25 cellular contexts compared by ENCODE assay signal in genomic region chr6:53898026-53898795, GRCh38.
A peak's percentile ranks its signal among the peaks of the same experiment; 100 is the strongest.
DNase-seq lines count a peak whose midpoint lies in the region; ATAC-seq, FAIRE-seq and TF ChIP-seq lines count a peak whose summit lies in the region.
"Had no signal": no experiment of that assay in that cellular context is flagged by ENCODE, and none has a peak within 500 bp of the region (broad histone marks: within the 10 kb centered on the region; RNA-seq: fewer than 3 reads in every experiment).

No MANE protein-coding gene starts in this region.

- no peak overlapping the region for H2BK20ac ChIP-seq in IMR-90 (ENCODE audit: low read depth, low read length)

- H3K18ac ChIP-seq in IMR-90 (ENCODE audit: low read depth, low read length) = no peak overlapping the region

- H2AK9ac ChIP-seq in IMR-90 (replicated peaks; ENCODE audit: low read depth, low read length, poor library complexity) = no peak overlapping the region

- no peak overlapping the region for H3K4ac ChIP-seq in IMR-90 (ENCODE audit: low read depth, low read length)

- H3K27me3 ChIP-seq in IMR-90 (ENCODE audit: control insufficient read depth, insufficient read depth, low read length) = no peaks in the 10 kb centered on the region
- H3K27me3 ChIP-seq: BLaER1 treated with 17β-estradiol and CSF1 and Interleukin-3, amounts not matched to agents 10 nM and 100 nM; breast epithelium; colonic mucosa; esophagus muscularis mucosa; neutrophil; uterus had no signal

- H2AFZ ChIP-seq in IMR-90 (replicated peaks; ENCODE audit: low read length, poor library complexity) = no peak overlapping the region

- ATAC-seq in IMR-90 (ENCODE audit: low read depth) = peak; percentile 42; the same call in 1 of the 2 replicates
- no peak for ATAC-seq in HG03342 (IDR thresholded peaks at IDR 0.05; ENCODE audit: unreplicated experiment)
- ATAC-seq: left cardiac atrium had no signal

- in situ Hi-C loops in IMR-90 (cut with MboI; ENCODE audit: low sequenced_read_pairs) = no loop called here

- no peak overlapping the region for H2BK15ac ChIP-seq in IMR-90 (ENCODE audit: low read depth, low read length)

- no peaks in the 10 kb centered on the region for H3K9me3 ChIP-seq in IMR-90 (ENCODE audit: control insufficient read depth, insufficient read depth, low read length)
- H3K9me3 ChIP-seq: breast epithelium, colonic mucosa, esophagus muscularis mucosa, neutrophil, uterus had no signal

- no peak overlapping the region for H3K27ac ChIP-seq in IMR-90 (ENCODE audit: insufficient read depth, low read length)
- H3K27ac ChIP-seq: BLaER1 treated with 17β-estradiol and CSF1 and Interleukin-3, amounts not matched to agents 10 nM and 100 nM; breast epithelium; colonic mucosa; esophagus muscularis mucosa; neutrophil had no signal

- H4K20me1 ChIP-seq in IMR-90 (ENCODE audit: insufficient read depth, low read length) = no peaks in the 10 kb centered on the region
- H4K20me1 ChIP-seq: BLaER1 treated with 17β-estradiol and CSF1 and Interleukin-3, amounts not matched to agents 10 nM and 100 nM had no signal

- CTCF ChIA-PET in IMR-90 (lab: Yijun Ruan, JAX) = no interaction called here

- POLR2A ChIA-PET in IMR-90 (lab: Charles Lee; ENCODE audit: unreplicated experiment) = no interaction called here

- H2AK5ac ChIP-seq in IMR-90 (ENCODE audit: low read depth, low read length) = no peak overlapping the region

- peaks cover 7% of the 10 kb centered on the region for H3K4me1 ChIP-seq in IMR-90 (ENCODE audit: control insufficient read depth, insufficient read depth, low read length)
- H3K4me1 ChIP-seq: breast epithelium, colonic mucosa, uterus had no signal

- no peak overlapping the region for H3K56ac ChIP-seq in IMR-90 (ENCODE audit: extremely low read depth, insufficient read depth, low read length)

- TF ChIP-seq CTCF in IMR-90 (conservative IDR thresholded peaks at IDR 0.05; ENCODE audit: low read depth, low read length) = no peak

- no peak for TF ChIP-seq POLR2A in IMR-90 (IDR thresholded peaks at IDR 0.05; ENCODE audit: low read depth, low read length)
- no peak for TF ChIP-seq POLR2A in GM12891 (IDR thresholded peaks at IDR 0.05; ENCODE audit: low read depth, low read length)

- H3K14ac ChIP-seq in IMR-90 (replicated peaks; ENCODE audit: low read depth, low read length) = no peak overlapping the region

- H2BK120ac ChIP-seq in IMR-90 (ENCODE audit: low read depth, low read length) = no peak overlapping the region

- no peak overlapping the region for H3K9ac ChIP-seq in IMR-90 (ENCODE audit: low read depth, low read length)
- H3K9ac ChIP-seq: BLaER1 treated with 17β-estradiol and CSF1 and Interleukin-3, amounts not matched to agents 10 nM and 100 nM had no signal

- TF ChIP-seq RAD21 in IMR-90 (IDR thresholded peaks at IDR 0.05; ENCODE audit: low read length) = no peak

- intact Hi-C loops in IMR-90 (cut with micrococcal nuclease) = no loop called here

- dilution Hi-C loops in IMR-90 (cut with HindIII; ENCODE audit: low sequenced_read_pairs, unreplicated experiment) = no loop called here

- H3K9me1 ChIP-seq in IMR-90 (ENCODE audit: insufficient read depth, low read length) = peaks cover 8% of the 10 kb centered on the region; the same call in 1 of the 2 replicates

- WGBS in IMR-90 (ENCODE audit: extremely low coverage in 2 of 2, insufficient read length in 1 of 2), 2 experiments = no CpG with 5 or more reads among the region's 2 CpGs

- H2BK5ac ChIP-seq in IMR-90 (ENCODE audit: low read depth, low read length, poor library complexity, severe bottlenecking) = no peak overlapping the region

- H3K79me1 ChIP-seq in IMR-90 (ENCODE audit: low read depth in 1 of 2, low read length in 2 of 2) = peaks cover 0 to 8% of the 10 kb centered on the region in 2 experiments; a peak in 2 of 4 replicates

- no peak overlapping the region; the same call in 1 of the 2 replicates for H4K5ac ChIP-seq in IMR-90 (ENCODE audit: low read depth, low read length)

- no peak overlapping the region for H4K8ac ChIP-seq in IMR-90 (ENCODE audit: low read depth in 2 of 2, low read length in 2 of 2)

- H3K36me3 ChIP-seq in IMR-90 (ENCODE audit: control insufficient read depth, insufficient read depth, low read length) = peaks cover 7% of the 10 kb centered on the region
- H3K36me3 ChIP-seq: breast epithelium, colonic mucosa, neutrophil, uterus had no signal

- no peak overlapping the region for H4K91ac ChIP-seq in IMR-90 (ENCODE audit: insufficient read depth, low read depth, low read length)

- no peak for FAIRE-seq in GM12891 (lab: Jason Lieb, UNC)
- FAIRE-seq: RCC 7860, small intestine had no signal

- H3K4me2 ChIP-seq in IMR-90 (ENCODE audit: low read depth, low read length) = peak overlapping the region; percentile 36; the same call in 1 of the 2 replicates
- H3K4me2 ChIP-seq: BLaER1 treated with 17β-estradiol and CSF1 and Interleukin-3, amounts not matched to agents 10 nM and 100 nM had no signal

- no peak overlapping the region for H3K4me3 ChIP-seq in IMR-90 (ENCODE audit: insufficient read depth, low read depth, low read length)
- H3K4me3 ChIP-seq: BLaER1 treated with 17β-estradiol and CSF1 and Interleukin-3, amounts not matched to agents 10 nM and 100 nM; breast epithelium; colonic mucosa; esophagus muscularis mucosa; uterus had no signal

- no peak overlapping the region for H3K23ac ChIP-seq in IMR-90 (ENCODE audit: low read depth, low read length)

- BruUV-seq in IMR-90 (replicated peaks; lab: Mats Ljungman, UMichigan) = no TSS peak

- DNase-seq in AG08395 (ENCODE audit: low spot score) (peak; percentile 7), IMR-90 (peak; percentile 84), dermis blood vessel endothelial cell (peak; percentile 64), kidney tubule cell (ENCODE audit: low spot score) (peak; percentile 25), DMS 273 treated with DMSO at 0.1 percent for 48 hours (lab: John Stamatoyannopoulos, UW) (no peak), T-helper 2 cell (no peak), GM12891 (ENCODE audit: insufficient read length, low spot score) (no peak)
- DNase-seq: activated naive CD4-positive, alpha-beta T cell; activated T-cell treated with anti-CD3 and anti-CD28 coated beads, Interleukin-2, amount 50 U/mL, for 1 hour; colonic mucosa; COR-L47; DND-41; H7; head of caudate nucleus; left cardiac atrium; NCI-H146; NCI-H524 treated with DMSO at 0.1 percent for 48 hours; small intestine; uterus had no signal

TF ChIP-seq in IMR-90, 13 proteins besides CTCF, POLR2A, EP300 and RAD21:
- TF ChIP-seq CHD1 (IDR thresholded peaks at IDR 0.05; ENCODE audit: low read depth, low read length) (no peak), MAFK (IDR thresholded peaks at IDR 0.05; ENCODE audit: low read depth, low read length) (peak; percentile 34; the same call in 1 of the 2 replicates), FOS (IDR thresholded peaks at IDR 0.05; ENCODE audit: low read depth, low read length) (no peak)

TF ChIP-seq in GM12891, 5 proteins besides CTCF, POLR2A, EP300 and RAD21:
- TF ChIP-seq POLR2AphosphoS5 (IDR thresholded peaks at IDR 0.05; ENCODE audit: low read depth, low read length) = no peak
- TF ChIP-seq POU2F2 (IDR thresholded peaks at IDR 0.05; ENCODE audit: low read depth, low read length) = no peak
- TF ChIP-seq PAX5 (IDR thresholded peaks at IDR 0.05; ENCODE audit: insufficient read depth, low read length, severe bottlenecking) = no peak

Comparison
In these comparisons a context has a peak if more than half of its experiments do, and no peak if none do; other contexts are left out.
1. DNase-seq: peak in AG08395 (single experiment), IMR-90 (single experiment), dermis blood vessel endothelial cell (single experiment) and kidney tubule cell (single experiment); none in DMS 273 treated with DMSO at 0.1 percent for 48 hours (single experiment), T-helper 2 cell (0 of 5) and GM12891 (single experiment).